In genomic region chr1:244789731-244790130, GRCh38 we compare ENCODE assay signal across 27 cellular contexts.
"Had no signal": no experiment of that assay in that cellular context is flagged by ENCODE, and none has a peak within 500 bp of the region (broad histone marks: within the 10 kb centered on the region; RNA-seq: fewer than 3 reads in every experiment).

No MANE protein-coding gene starts in this region.

- H3K27ac ChIP-seq: SK-N-MC had no signal

- H3K4me3 ChIP-seq: SK-N-MC had no signal

- DNase-seq: activated CD4-positive, alpha-beta memory T cell treated with anti-CD3 and anti-CD28 coated beads, Interleukin-2, amount 10 ng/mL, durations not matched to agents 7 days and 5 days; activated CD4-positive, alpha-beta T cell treated with anti-CD3 and anti-CD28 coated beads, Interleukin-2, amount 50 U/mL, for 1 hour; activated CD4-positive, CD25-positive, alpha-beta regulatory T cell; activated gamma-delta T cell treated with Interleukin-2 at 50 U/mL for 16 hours; activated naive CD4-positive, alpha-beta T cell treated with anti-CD3 and anti-CD28 coated beads, Interleukin-2, amount 10 ng/mL, durations not matched to agents 7 days and 5 days; activated naive CD8-positive, alpha-beta T cell treated with anti-CD3 and anti-CD28 coated beads for 36 hours; activated T-cell treated with anti-CD3 and anti-CD28 coated beads for 4 hours; activated T-cell treated with anti-CD3 and anti-CD28 coated beads, Interleukin-2, amount 50 U/mL, for 48 hours; central memory CD4-positive, alpha-beta T cell; NCI-H1092; NCI-H1417; NCI-H2029; NCI-H2107; NCI-H2171 treated with DMSO at 0.1 percent for 48 hours; NCI-H345; NCI-H510A; NCI-H526 treated with DMSO at 0.1 percent for 48 hours; NCI-H82; OCI-M1; RPMI8226; T-cell; T-helper 2 cell; T1000 had no signal

- ATAC-seq: activated T-helper 17 cell treated with anti-CD3 and anti-CD28 coated beads, Interleukin-2, amount 50 U/mL, for 72 hours; Panc1; Right ventricle myocardium inferior; T-cell had no signal
